In genomic region chr20:5950271-5951031, GRCh38 we compare ENCODE assay signal across 8 cellular contexts. TPM values are rescaled to one million over a fixed set of nuclear protein-coding genes. Genes with fewer than 3 reads are reported as not detected.
A peak's percentile ranks its signal among the peaks of the same experiment; 100 is the strongest.
DNase-seq lines count a peak whose midpoint lies in the region; ATAC-seq and TF ChIP-seq lines count a peak whose summit lies in the region.

Gene MCM8 (plus strand): TSS chr20:5950652. CDS start chr20:5952016, 1,364 bp downstream.
A gene with protein sequence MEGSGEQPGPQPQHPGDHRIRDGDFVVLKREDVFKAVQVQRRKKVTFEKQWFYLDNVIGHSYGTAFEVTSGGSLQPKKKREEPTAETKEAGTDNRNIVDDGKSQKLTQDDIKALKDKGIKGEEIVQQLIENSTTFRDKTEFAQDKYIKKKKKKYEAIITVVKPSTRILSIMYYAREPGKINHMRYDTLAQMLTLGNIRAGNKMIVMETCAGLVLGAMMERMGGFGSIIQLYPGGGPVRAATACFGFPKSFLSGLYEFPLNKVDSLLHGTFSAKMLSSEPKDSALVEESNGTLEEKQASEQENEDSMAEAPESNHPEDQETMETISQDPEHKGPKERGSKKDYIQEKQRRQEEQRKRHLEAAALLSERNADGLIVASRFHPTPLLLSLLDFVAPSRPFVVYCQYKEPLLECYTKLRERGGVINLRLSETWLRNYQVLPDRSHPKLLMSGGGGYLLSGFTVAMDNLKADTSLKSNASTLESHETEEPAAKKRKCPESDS (minus strand): TSS chr20:5950533. CDS start chr20:5950405, 128 bp downstream.

- BruUV-seq in mammary epithelial cell (replicated peaks; lab: Mats Ljungman, UMichigan): no TSS peak

- CTCF ChIA-PET in mammary epithelial cell (lab: Charles Lee; ENCODE audit: low non-redundant PET): interaction anchor here (0.5 to 1.0 kb wide), 3 partner anchors 46 to 420 kb away, joined by 3 to 15 read pairs (median 3); no protein-coding TSS in a partner anchor

- peaks cover 56% of the 10 kb centered on the region for H3K79me2 ChIP-seq in mammary epithelial cell (ENCODE audit: insufficient read depth, low read length)

- TF ChIP-seq CTCF in VCaP (conservative IDR thresholded peaks at IDR 0.05): no peak
- no peak for TF ChIP-seq CTCF in mammary epithelial cell (conservative IDR thresholded peaks at IDR 0.05 in 1 of 2, IDR thresholded peaks at IDR 0.05 in 1 of 2; ENCODE audit: extremely low read depth in 1 of 2, insufficient read depth in 1 of 2, low read depth in 1 of 2, low read length in 2 of 2)

- H3K9ac ChIP-seq in mammary epithelial cell (ENCODE audit: insufficient read depth, low read length) (peak within 1 kb of the TSS; percentile 90), iPS-20b (ENCODE audit: low read depth, low read length) (peak within 1 kb of the TSS; percentile 91)

- peak within 1 kb of the TSS; percentile 90 for H3K4me2 ChIP-seq in mammary epithelial cell (ENCODE audit: insufficient read depth, low read depth, low read length)

- H3K36me3 ChIP-seq in mammary epithelial cell (ENCODE audit: insufficient read depth, low read length) (peaks cover 8% of the 10 kb centered on the region), iPS-20b (ENCODE audit: insufficient read depth, low read depth, low read length) (peaks cover 63% of the 10 kb centered on the region)

- in situ Hi-C loops in mammary epithelial cell (cut with MboI; ENCODE audit: low sequenced_read_pairs in 2 of 2): no loop called here

- H4K20me1 ChIP-seq in mammary epithelial cell (ENCODE audit: insufficient read depth, low read length): no peaks in the 10 kb centered on the region

- H3K4me3 ChIP-seq in mammary epithelial cell (replicated peaks in 1 of 3; ENCODE audit: insufficient read depth in 1 of 3, low read depth in 2 of 3, low read length in 3 of 3): peak within 1 kb of the TSS; percentile 62 to 86 (median 72)
- H3K4me3 ChIP-seq in iPS-20b (ENCODE audit: low read length): peak within 1 kb of the TSS; percentile 95
- peak within 1 kb of the TSS; percentile 56 to 94 (median 84) for H3K4me3 ChIP-seq in skin epidermis

- peak within 1 kb of the TSS; percentile 76 for H3K27ac ChIP-seq in VCaP
- H3K27ac ChIP-seq in mammary epithelial cell (ENCODE audit: insufficient read depth, low read depth, low read length): peak within 1 kb of the TSS; percentile 75
- peak within 1 kb of the TSS; percentile 80 for H3K27ac ChIP-seq in iPS-20b (ENCODE audit: low read length)
- H3K27ac ChIP-seq in skin epidermis: peak within 1 kb of the TSS in 19 of 21 experiments; percentile 21 to 86 (median 81)

- DNase-seq in AG08395 (ENCODE audit: low spot score) (peak; percentile 94), NCI-H2227 (lab: John Stamatoyannopoulos, UW; ENCODE audit: unreplicated experiment) (peak; percentile 98), mammary epithelial cell (peak; percentile 96)

- dilution Hi-C loops in mammary epithelial cell (cut with HindIII; ENCODE audit: low sequenced_read_pairs): loop anchor here (5.0 kb wide), 1 partner anchor 98 kb away; no protein-coding TSS in a partner anchor

- ATAC-seq in GM18909 (IDR thresholded peaks at IDR 0.05; ENCODE audit: poor library complexity, unreplicated experiment) (peak; percentile 98), HG03159 (IDR thresholded peaks at IDR 0.05; ENCODE audit: unreplicated experiment) (peak; percentile 99)

- H2AFZ ChIP-seq in mammary epithelial cell (ENCODE audit: low read depth, low read length): peak within 1 kb of the TSS; percentile 86

- H3K9me3 ChIP-seq in mammary epithelial cell (replicated peaks; ENCODE audit: insufficient read depth, low read length) (no peaks in the 10 kb centered on the region), iPS-20b (ENCODE audit: insufficient read depth, low read depth, low read length) (no peaks in the 10 kb centered on the region)

- WGBS in mammary epithelial cell (ENCODE audit: low coverage, missing lambda C conversion rate): 3% methylated on average over 43 of the region's 61 CpGs

- H3K4me1 ChIP-seq in mammary epithelial cell (ENCODE audit: insufficient read depth, low read length) (peaks cover 22% of the 10 kb centered on the region), iPS-20b (ENCODE audit: insufficient read depth, low read length) (peaks cover 11% of the 10 kb centered on the region)

- H3K27me3 ChIP-seq in mammary epithelial cell (ENCODE audit: insufficient read depth, low read length) (no peaks in the 10 kb centered on the region), iPS-20b (ENCODE audit: insufficient read depth, low read length) (no peaks in the 10 kb centered on the region)

- intact Hi-C loops in mammary epithelial cell (cut with micrococcal nuclease): loop anchor here (5.0 kb wide), 1 partner anchor 127 kb away; no protein-coding TSS in a partner anchor

RNA-seq across cellular contexts. Expression of gene MCM8, which starts in this region (rescaled TPM):
- total RNA-seq in mammary epithelial cell: 10 to 100 TPM in 1 of 2 donors, 1 to 10 TPM in 1; 4.5 to 12.5 TPM
- 6.9 TPM for polyA plus RNA-seq in mammary epithelial cell
- 12.4 TPM for polyA minus RNA-seq in mammary epithelial cell

RNA-seq across cellular contexts. Expression of the second gene that starts in this region (rescaled TPM):
- total RNA-seq in mammary epithelial cell: 10 to 100 TPM; 12.8 to 24.9 TPM
- polyA plus RNA-seq in mammary epithelial cell: 16.8 TPM
- 0.83 TPM for polyA minus RNA-seq in mammary epithelial cell

Comparison
In these comparisons a context has a peak if more than half of its experiments do, and no peak if none do; other contexts are left out.
1. Peak in every context shown above with its lines: DNase-seq, ATAC-seq, H3K4me3 ChIP-seq and H3K27ac ChIP-seq.